In the genomic region with DNA sequence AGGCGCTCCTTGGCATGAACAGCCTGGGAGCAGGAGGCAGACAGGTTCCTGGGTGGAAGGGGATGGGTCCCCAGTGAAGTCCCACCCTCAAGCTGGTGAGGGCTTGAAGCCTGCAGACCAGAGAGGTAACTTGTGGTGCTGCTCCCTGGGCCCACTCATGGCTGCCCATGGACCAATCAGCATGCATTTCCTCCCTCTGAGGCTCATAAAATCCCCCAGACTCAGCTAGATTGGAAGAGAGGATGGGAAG, we compare ENCODE assay signal across 10 cellular contexts. TPM values are rescaled to one million over a fixed set of nuclear protein-coding genes. Genes with fewer than 3 reads are reported as not detected.
DNase-seq lines count a peak whose midpoint lies in the region; ATAC-seq, FAIRE-seq and TF ChIP-seq lines count a peak whose summit lies in the region.
"Had no signal": no experiment of that assay in that cellular context is flagged by ENCODE, and none has a peak within 500 bp of the region (broad histone marks: within the 10 kb centered on the region; RNA-seq: fewer than 3 reads in every experiment).

No MANE protein-coding gene starts in this region.

- CTCF ChIA-PET in CD4-positive, alpha-beta T cell (lab: Charles Lee), result no interaction called here

- no peaks in the 10 kb centered on the region for H3K27me3 Mint-ChIP-seq in CD4-positive, alpha-beta T cell

- H3K27ac ChIP-seq in CD4-positive, alpha-beta T cell (ENCODE audit: low read depth, low read length), result no peak overlapping the region
- peak overlapping the region in 4 of 5 donors; percentile 21 to 98 (median 98) for H3K27ac ChIP-seq in adrenal gland
- peak overlapping the region; percentile 89 for H3K27ac ChIP-seq in psoas muscle

- POLR2A ChIA-PET in CD4-positive, alpha-beta T cell (lab: Charles Lee), result no interaction called here

- H3K27ac Mint-ChIP-seq in CD4-positive, alpha-beta T cell, result no peak overlapping the region
- H3K27ac Mint-ChIP-seq: T-helper 2 cell treated with Interferon-gamma antibody and Interleukin-4, amounts not matched to agents 5 μg/mL and 100 μg/mL, for 36 hours had no signal

- intact Hi-C loops in CD4-positive, alpha-beta T cell (cut with DNase I, micrococcal nuclease), result loop anchor here in 1 of 2 experiments (10.0 kb wide), 1 partner anchor 259 kb away; no protein-coding TSS in a partner anchor
- intact Hi-C loops in adrenal gland (cut with DNase I), result no loop called here
- intact Hi-C loops in psoas muscle (cut with DNase I), result loop anchor here (5.0 kb wide), 2 partner anchors 37 to 47 kb away; no protein-coding TSS in a partner anchor

- H3K36me3 ChIP-seq in adrenal gland (replicated peaks in 1 of 2), result peaks cover 0 to 34% of the 10 kb centered on the region in 2 donors
- H3K36me3 ChIP-seq in psoas muscle (ENCODE audit: insufficient read depth in 1 of 2, low read depth in 1 of 2), result peaks cover 0 to 41% of the 10 kb centered on the region in 2 donors

- H3K4me1 Mint-ChIP-seq in CD4-positive, alpha-beta T cell (ENCODE audit: low read depth), result peaks cover 11% of the 10 kb centered on the region

- no peaks in the 10 kb centered on the region for H3K27me3 ChIP-seq in CD4-positive, alpha-beta T cell (ENCODE audit: control insufficient read depth, insufficient read depth, low read length)
- H3K27me3 ChIP-seq in adrenal gland (no peaks in the 10 kb centered on the region), psoas muscle (ENCODE audit: insufficient read depth in 3 of 3, low read length in 2 of 3) (no peaks in the 10 kb centered on the region)

- H3K9me3 ChIP-seq in CD4-positive, alpha-beta T cell (ENCODE audit: control insufficient read depth, low read length), result no peaks in the 10 kb centered on the region
- H3K9me3 ChIP-seq in adrenal gland (replicated peaks in 1 of 3) (no peaks in the 10 kb centered on the region), iPS-18c (ENCODE audit: control insufficient read depth, insufficient read depth, low read length) (no peaks in the 10 kb centered on the region), psoas muscle (no peaks in the 10 kb centered on the region)

- TF ChIP-seq POLR2A in adrenal gland (IDR thresholded peaks at IDR 0.05) (no peak), H54 (IDR thresholded peaks at IDR 0.05; ENCODE audit: low read depth, low read length) (no peak)

- H3K36me3 Mint-ChIP-seq in CD4-positive, alpha-beta T cell (ENCODE audit: low read depth), result no peaks in the 10 kb centered on the region

- H3K4me3 Mint-ChIP-seq in CD4-positive, alpha-beta T cell, result peak overlapping the region; percentile 80

- no peak for DNase-seq in CD4-positive, alpha-beta T cell
- DNase-seq in adrenal gland, result no peak
- DNase-seq in psoas muscle, result no peak
- DNase-seq in H54 (ENCODE audit: insufficient read length, low spot score), result no peak
- DNase-seq in activated T-cell treated with anti-CD3 and anti-CD28 coated beads, Interleukin-2, amount 50 U/mL, for 1 hour, result no peak
- DNase-seq: activated gamma-delta T cell treated with Interleukin-2 at 50 U/mL for 16 hours had no signal

- no peaks in the 10 kb centered on the region for H3K9me3 Mint-ChIP-seq in CD4-positive, alpha-beta T cell
- H3K9me3 Mint-ChIP-seq: T-helper 2 cell treated with Interferon-gamma antibody and Interleukin-4, amounts not matched to agents 5 μg/mL and 100 μg/mL, for 36 hours had no signal

- no peak for TF ChIP-seq CTCF in CD4-positive, alpha-beta T cell (IDR thresholded peaks at IDR 0.05)
- TF ChIP-seq CTCF in adrenal gland (IDR thresholded peaks at IDR 0.05) (no peak), psoas muscle (IDR thresholded peaks at IDR 0.05) (no peak)

- H3K4me1 ChIP-seq in adrenal gland (replicated peaks in 1 of 2), result peaks cover 12 to 16% of the 10 kb centered on the region in 2 donors
- H3K4me1 ChIP-seq in psoas muscle, result peaks cover 10% of the 10 kb centered on the region

- WGBS in adrenal gland, 4 donors, result 50 to 81% (median 76%) methylated on average over 1 of the region's 1 CpG; no CpG with 5 or more reads in 1 of the 4 donors
- 79 to 97% (median 93%) methylated on average over 1 of the region's 1 CpG for WGBS in psoas muscle, 3 donors

- H3K4me3 ChIP-seq in adrenal gland, result peak overlapping the region in 2 of 4 donors; percentile 58 to 96
- peak overlapping the region; percentile 42; the same call in 1 of the 2 replicates for H3K4me3 ChIP-seq in iPS-18c (ENCODE audit: insufficient read depth, low read depth, low read length)
- peak overlapping the region; percentile 84 for H3K4me3 ChIP-seq in psoas muscle

- no peak for FAIRE-seq in H54 (lab: Jason Lieb, UNC)

- ATAC-seq in CD4-positive, alpha-beta T cell (ENCODE audit: poor library complexity), result no peak
- ATAC-seq in psoas muscle, result no peak
- ATAC-seq in GM21619 (IDR thresholded peaks at IDR 0.05; ENCODE audit: unreplicated experiment), result no peak
- ATAC-seq in GM18909 (IDR thresholded peaks at IDR 0.05; ENCODE audit: poor library complexity, unreplicated experiment), result no peak

RNA-seq across cellular contexts. Expression of gene A2M, which starts 50.2 kb away (rescaled TPM):
- total RNA-seq in CD4-positive, alpha-beta T cell, result not detected
- total RNA-seq in adrenal gland, result 100 to 1,000 TPM; 279 to 897 (median 381) TPM
- polyA plus RNA-seq in adrenal gland, result 100 to 1,000 TPM; 141 to 481 (median 164) TPM
- total RNA-seq in psoas muscle, result 100 to 1,000 TPM in 2 of 4 donors, 10 to 100 TPM in 2; 86.0 to 242 (median 123) TPM
- polyA plus RNA-seq in psoas muscle, result 10 to 100 TPM; 42.6 to 53.0 (median 46.4) TPM

Comparison
In these comparisons a context has a peak if more than half of its experiments do, and no peak if none do; other contexts are left out.
1. RNA of gene A2M, which starts 50.2 kb away (total RNA-seq): 279 to 897 TPM in adrenal gland and 86.0 to 242 TPM in psoas muscle; not detected in CD4-positive, alpha-beta T cell; every median in the first group is over 10 times any median in the second.
2. intact Hi-C loops: an anchor here in psoas muscle (5.0 kb wide); none called in adrenal gland.